ENCODE assay signal across 12 cellular contexts in genomic region chr20:53774487-53775203, GRCh38.
A peak's percentile ranks its signal among the peaks of the same experiment; 100 is the strongest.
DNase-seq lines count a peak whose midpoint lies in the region; ATAC-seq, FAIRE-seq and TF ChIP-seq lines count a peak whose summit lies in the region.
"Had no signal": no experiment of that assay in that cellular context is flagged by ENCODE, and none has a peak within 500 bp of the region (broad histone marks: within the 10 kb centered on the region; RNA-seq: fewer than 3 reads in every experiment).

No MANE protein-coding gene starts in this region.

- DNase-seq in HCEC 1CT (peak; percentile 97), amniotic epithelial cell (ENCODE audit: low read depth) (peak; percentile 91), left ventricle myocardium superior (no peak), D721Med (ENCODE audit: insufficient read length, low spot score) (no peak), NCI-H1105 treated with DMSO at 0.1 percent for 48 hours (lab: John Stamatoyannopoulos, UW) (no peak)
- no peak for DNase-seq in stimulated activated naive B cell treated with anti-CD40 and anti-IgM and Interleukin-4, amounts not matched to agents 10 μg/mL and 1 μg/mL and 100 μg/mL, for 72 hours
- DNase-seq in activated effector memory CD4-positive, alpha-beta T cell treated with anti-CD3 and anti-CD28 coated beads, Interleukin-2, amount 50 U/mL, for 16 hours, result no peak
- DNase-seq: dorsolateral prefrontal cortex, natural killer cell, NCI-H1930 had no signal

- no peak for TF ChIP-seq CTCF in D721Med (IDR thresholded peaks at IDR 0.05; ENCODE audit: insufficient read depth, missing control alignments)

- H3K27ac Mint-ChIP-seq in stimulated activated naive B cell treated with anti-CD40 and anti-IgM and Interleukin-4, amounts not matched to agents 10 μg/mL and 1 μg/mL and 100 μg/mL, for 72 hours, result peak overlapping the region; percentile 48
- H3K27ac Mint-ChIP-seq: natural killer cell had no signal

- H3K9me3 Mint-ChIP-seq in stimulated activated naive B cell treated with anti-CD40 and anti-IgM and Interleukin-4, amounts not matched to agents 10 μg/mL and 1 μg/mL and 100 μg/mL, for 72 hours, result no peaks in the 10 kb centered on the region
- H3K9me3 Mint-ChIP-seq: natural killer cell had no signal

- H3K36me3 Mint-ChIP-seq in stimulated activated naive B cell treated with anti-CD40 and anti-IgM and Interleukin-4, amounts not matched to agents 10 μg/mL and 1 μg/mL and 100 μg/mL, for 72 hours, result no peaks in the 10 kb centered on the region
- H3K36me3 Mint-ChIP-seq: natural killer cell had no signal

- no peak for FAIRE-seq in D721Med (lab: Jason Lieb, UNC)
- FAIRE-seq: GM12891 had no signal

- intact Hi-C loops in left ventricle myocardium superior (cut with micrococcal nuclease), result no loop called here

- H3K4me3 Mint-ChIP-seq in stimulated activated naive B cell treated with anti-CD40 and anti-IgM and Interleukin-4, amounts not matched to agents 10 μg/mL and 1 μg/mL and 100 μg/mL, for 72 hours, result no peak overlapping the region
- H3K4me3 Mint-ChIP-seq: natural killer cell had no signal

- peak; percentile 70 for ATAC-seq in left ventricle myocardium superior
- ATAC-seq in stimulated activated naive B cell treated with anti-CD40 and anti-IgM and Interleukin-4, amounts not matched to agents 10 μg/mL and 1 μg/mL and 100 μg/mL, for 72 hours (replicated peaks), result no peak
- ATAC-seq in HG03432 (IDR thresholded peaks at IDR 0.05; ENCODE audit: unreplicated experiment), result no peak
- ATAC-seq: natural killer cell had no signal

- peaks cover 4 to 16% of the 10 kb centered on the region in 2 donors for H3K4me1 Mint-ChIP-seq in stimulated activated naive B cell treated with anti-CD40 and anti-IgM and Interleukin-4, amounts not matched to agents 10 μg/mL and 1 μg/mL and 100 μg/mL, for 72 hours
- H3K4me1 Mint-ChIP-seq: natural killer cell had no signal

- no peaks in the 10 kb centered on the region for H3K27me3 Mint-ChIP-seq in stimulated activated naive B cell treated with anti-CD40 and anti-IgM and Interleukin-4, amounts not matched to agents 10 μg/mL and 1 μg/mL and 100 μg/mL, for 72 hours

Comparison
In these comparisons a context has a peak if more than half of its experiments do, and no peak if none do; other contexts are left out.
1. DNase-seq: peak in HCEC 1CT (single experiment) and amniotic epithelial cell (single experiment); none in left ventricle myocardium superior (single experiment), stimulated activated naive B cell treated with anti-CD40 and anti-IgM and Interleukin-4, amounts not matched to agents 10 μg/mL and 1 μg/mL and 100 μg/mL, for 72 hours (single experiment), D721Med (single experiment), NCI-H1105 treated with DMSO at 0.1 percent for 48 hours (single experiment) and activated effector memory CD4-positive, alpha-beta T cell treated with anti-CD3 and anti-CD28 coated beads, Interleukin-2, amount 50 U/mL, for 16 hours (single experiment).